8 cellular contexts compared by ENCODE assay signal in genomic region chr11:58905716-58906547, GRCh38. TPM values are rescaled to one million over a fixed set of nuclear protein-coding genes. Genes with fewer than 3 reads are reported as not detected.
DNase-seq lines count a peak whose midpoint lies in the region; ATAC-seq lines count a peak whose summit lies in the region.

No MANE protein-coding gene starts in this region.

- DNase-seq in DMS153 (lab: John Stamatoyannopoulos, UW), result peak; percentile 94
- peak; percentile 78 for DNase-seq in NCI-H226
- DNase-seq in epidermal melanocyte (ENCODE audit: insufficient read length, low spot score), result peak; percentile 83
- no peak for DNase-seq in KBM-7

- WGBS in mesodermal cell (ENCODE audit: insufficient coverage in 2 of 2), 2 experiments, result 15% methylated on average over 19 to 21 of the region's 34 CpGs

- no peak for ATAC-seq in HG03571 (IDR thresholded peaks at IDR 0.05; ENCODE audit: unreplicated experiment)
- ATAC-seq in HG03565 (IDR thresholded peaks at IDR 0.05; ENCODE audit: unreplicated experiment), result no peak
- ATAC-seq in HG02973 (IDR thresholded peaks at IDR 0.05; ENCODE audit: unreplicated experiment), result no peak

- no peaks in the 10 kb centered on the region for H3K9me3 ChIP-seq in mesodermal cell (ENCODE audit: control insufficient read depth, low read length)

- H3K36me3 ChIP-seq in mesodermal cell (ENCODE audit: control insufficient read depth, insufficient read depth, low read length), result no peaks in the 10 kb centered on the region

- no peak overlapping the region for H3K27ac ChIP-seq in mesodermal cell (ENCODE audit: low read depth, low read length, severe bottlenecking)

- in situ Hi-C loops in KBM-7 (cut with MboI; ENCODE audit: low pct_unique_long_range_greater_than_20kb, low sequenced_read_pairs), result loop anchor here (25.0 kb wide), 1 partner anchor 269 kb away; no protein-coding TSS in a partner anchor

- peaks cover 9% of the 10 kb centered on the region for H3K4me1 ChIP-seq in mesodermal cell (ENCODE audit: control insufficient read depth, insufficient read depth, low read length, poor library complexity, severe bottlenecking)

- peak overlapping the region; percentile 47 for H3K4me3 ChIP-seq in mesodermal cell (ENCODE audit: extremely low read depth, insufficient read depth, low read length, poor library complexity, severe bottlenecking)

RNA-seq across cellular contexts. Expression of gene GLYATL1, which starts 33.4 kb away (rescaled TPM):
- polyA plus RNA-seq in mesodermal cell (2013, experiment 1 of 2), result 7.2 TPM
- 2.7 TPM for polyA plus RNA-seq in mesodermal cell (2013, experiment 2 of 2)
